ENCODE assay signal across 8 cellular contexts in the genomic region with DNA sequence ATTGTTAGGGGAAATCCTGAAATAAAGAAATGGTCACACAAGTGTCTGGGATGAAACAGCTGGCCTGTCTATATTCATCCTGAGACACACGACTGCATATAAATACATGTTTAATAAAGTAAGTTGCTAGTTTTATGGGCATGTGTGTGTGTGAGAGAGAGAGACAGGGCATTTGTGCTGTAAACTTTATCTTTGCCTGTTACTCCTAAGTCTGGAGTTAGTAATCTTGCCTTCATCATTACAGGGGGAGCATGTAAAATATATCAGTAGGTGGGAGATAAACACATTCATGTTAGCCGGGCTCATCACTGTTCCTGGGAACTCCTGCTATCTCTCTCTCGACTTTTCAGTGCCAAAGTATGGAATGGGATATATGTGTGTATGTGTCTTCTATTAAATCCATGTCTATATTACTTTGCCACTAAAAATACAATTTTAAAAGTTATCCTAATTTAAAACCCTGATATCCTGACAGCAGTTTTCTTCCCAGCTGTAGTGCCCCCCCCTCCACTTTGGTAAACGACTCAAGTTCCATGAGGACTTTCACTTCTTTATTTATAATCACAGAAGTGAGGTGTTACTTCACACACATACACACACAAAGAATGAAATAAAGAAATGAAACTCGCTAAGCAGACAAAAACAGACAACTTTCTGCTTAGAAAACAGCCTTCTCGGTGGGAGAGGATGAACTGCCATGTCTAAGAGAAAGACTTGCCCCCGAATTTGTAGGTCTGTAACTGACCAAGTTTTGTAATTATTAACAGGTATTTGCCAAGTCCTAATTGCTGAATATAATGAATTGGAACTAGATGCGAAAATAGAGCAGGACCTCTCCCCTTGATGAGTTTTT. TPM values are rescaled to one million over a fixed set of nuclear protein-coding genes. Genes with fewer than 3 reads are reported as not detected.
A peak's percentile ranks its signal among the peaks of the same experiment; 100 is the strongest.
DNase-seq lines count a peak whose midpoint lies in the region; ATAC-seq and TF ChIP-seq lines count a peak whose summit lies in the region.

No MANE protein-coding gene starts in this region.

- H3K27ac ChIP-seq in breast epithelium (peak overlapping the region; percentile 90 to 98), mammary epithelial cell (ENCODE audit: insufficient read depth, low read depth, low read length) (no peak overlapping the region)

- ATAC-seq in HG03354 (IDR thresholded peaks at IDR 0.05; ENCODE audit: poor library complexity, severe bottlenecking, unreplicated experiment), result peak; percentile 39

- dilution Hi-C loops in mammary epithelial cell (cut with HindIII; ENCODE audit: low sequenced_read_pairs), result no loop called here

- TF ChIP-seq CTCF in breast epithelium (IDR thresholded peaks at IDR 0.05) (no peak), mammary epithelial cell (conservative IDR thresholded peaks at IDR 0.05 in 1 of 2, IDR thresholded peaks at IDR 0.05 in 1 of 2; ENCODE audit: extremely low read depth in 1 of 2, insufficient read depth in 1 of 2, low read depth in 1 of 2, low read length in 2 of 2) (no peak), cardiac fibroblast (IDR thresholded peaks at IDR 0.05; ENCODE audit: low read depth, low read length) (no peak)

- 56% methylated on average over 8 of the region's 8 CpGs for WGBS in mammary epithelial cell (ENCODE audit: low coverage, missing lambda C conversion rate)

- no peak for TF ChIP-seq POLR2A in breast epithelium (IDR thresholded peaks at IDR 0.05)

- no peak overlapping the region for H2AFZ ChIP-seq in mammary epithelial cell (ENCODE audit: low read depth, low read length)

- H3K9me3 ChIP-seq in breast epithelium, result no peaks in the 10 kb centered on the region
- H3K9me3 ChIP-seq in mammary epithelial cell (replicated peaks; ENCODE audit: insufficient read depth, low read length), result no peaks in the 10 kb centered on the region

- H3K27me3 ChIP-seq in breast epithelium, result peaks cover 0 to 79% of the 10 kb centered on the region in 2 donors
- peaks cover 62% of the 10 kb centered on the region for H3K27me3 ChIP-seq in mammary epithelial cell (ENCODE audit: insufficient read depth, low read length)

- H3K36me3 ChIP-seq in breast epithelium, result no peaks in the 10 kb centered on the region
- no peaks in the 10 kb centered on the region for H3K36me3 ChIP-seq in mammary epithelial cell (ENCODE audit: insufficient read depth, low read length)

- DNase-seq in breast epithelium (ENCODE audit: low spot score in 2 of 2) (no peak), mammary epithelial cell (no peak), cardiac fibroblast (ENCODE audit: low read depth in 2 of 2) (peak in 1 of 2 donors; percentile 36), pons (ENCODE audit: low spot score) (peak; percentile 82), COLO668 (lab: John Stamatoyannopoulos, UW; ENCODE audit: unreplicated experiment) (no peak), occipital lobe (lab: John Stamatoyannopoulos, UW) (no peak)
- DNase-seq in activated effector memory CD4-positive, alpha-beta T cell treated with anti-CD3 and anti-CD28 coated beads, Interleukin-2, amount 50 U/mL, for 16 hours, result no peak

- no peak overlapping the region for H3K9ac ChIP-seq in mammary epithelial cell (ENCODE audit: insufficient read depth, low read length)

- H3K4me1 ChIP-seq in breast epithelium (no peaks in the 10 kb centered on the region), mammary epithelial cell (ENCODE audit: insufficient read depth, low read length) (peaks cover 24% of the 10 kb centered on the region)

- no peaks in the 10 kb centered on the region for H4K20me1 ChIP-seq in mammary epithelial cell (ENCODE audit: insufficient read depth, low read length)

- H3K79me2 ChIP-seq in mammary epithelial cell (ENCODE audit: insufficient read depth, low read length), result no peaks in the 10 kb centered on the region

- intact Hi-C loops in breast epithelium (cut with DNase I; ENCODE audit: low total_unique reads) (no loop called here), mammary epithelial cell (cut with micrococcal nuclease) (loop anchor here (5.0 to 10.0 kb wide), 3 partner anchors 187 to 963 kb away; a partner anchor contains a TSS)

- CTCF ChIA-PET in mammary epithelial cell (lab: Charles Lee; ENCODE audit: low non-redundant PET), result no interaction called here

- in situ Hi-C loops in mammary epithelial cell (cut with MboI; ENCODE audit: low sequenced_read_pairs in 2 of 2), result no loop called here

- H3K4me3 ChIP-seq in breast epithelium, result peak overlapping the region; percentile 58 to 85 (median 79)
- H3K4me3 ChIP-seq in mammary epithelial cell (replicated peaks in 1 of 3; ENCODE audit: insufficient read depth in 1 of 3, low read depth in 2 of 3, low read length in 3 of 3), result no peak overlapping the region
- H3K4me3 ChIP-seq in cardiac fibroblast (replicated peaks in 1 of 2; ENCODE audit: low read depth in 2 of 2, low read length in 2 of 2), result peak overlapping the region; percentile 84

- H3K4me2 ChIP-seq in mammary epithelial cell (ENCODE audit: insufficient read depth, low read depth, low read length), result no peak overlapping the region

- no TSS peak for BruUV-seq in mammary epithelial cell (replicated peaks; lab: Mats Ljungman, UMichigan)

RNA-seq across cellular contexts. Expression of gene ZEB2, which starts 0.9 kb away (rescaled TPM):
- total RNA-seq in breast epithelium (100 to 1,000 TPM in 1 of 3 donors, 10 to 100 TPM in 2; 53.7 to 225 (median 83.2) TPM), mammary epithelial cell (under 1 TPM; 0.45 to 0.50 TPM), occipital lobe (430 TPM)
- 0.26 TPM for polyA plus RNA-seq in mammary epithelial cell
- not detected for polyA minus RNA-seq in mammary epithelial cell

Comparison
In these comparisons a context has a peak if more than half of its experiments do, and no peak if none do; other contexts are left out.
1. H3K4me3 ChIP-seq: peak in breast epithelium (3 of 3) and cardiac fibroblast (2 of 2); none in mammary epithelial cell (0 of 3).
2. RNA of gene ZEB2, which starts 0.9 kb away (total RNA-seq): 430 TPM in occipital lobe (single experiment) and 53.7 to 225 TPM in breast epithelium; 0.45 to 0.50 TPM in mammary epithelial cell; every median in the first group is over 10 times any median in the second.